In genomic region chr15:88865498-88866099, GRCh38 we compare ENCODE assay signal across 15 cellular contexts. TPM values are rescaled to one million over a fixed set of nuclear protein-coding genes. Genes with fewer than 3 reads are reported as not detected.
A peak's percentile ranks its signal among the peaks of the same experiment; 100 is the strongest.
DNase-seq lines count a peak whose midpoint lies in the region; ATAC-seq and TF ChIP-seq lines count a peak whose summit lies in the region.
"Had no signal": no experiment of that assay in that cellular context is flagged by ENCODE, and none has a peak within 500 bp of the region (broad histone marks: within the 10 kb centered on the region; RNA-seq: fewer than 3 reads in every experiment).

No MANE protein-coding gene starts in this region.

- H3K9me3 ChIP-seq in thyroid gland (no peaks in the 10 kb centered on the region), heart left ventricle (no peaks in the 10 kb centered on the region)
- H3K9me3 ChIP-seq: BLaER1 treated with 17β-estradiol and CSF1 and Interleukin-3, amounts not matched to agents 10 nM and 100 nM had no signal

- H3K36me3 ChIP-seq in thyroid gland (no peaks in the 10 kb centered on the region), heart left ventricle (no peaks in the 10 kb centered on the region)
- H3K36me3 ChIP-seq: BLaER1 treated with 17β-estradiol and CSF1 and Interleukin-3, amounts not matched to agents 10 nM and 100 nM had no signal

- TF ChIP-seq CTCF in cardiac fibroblast (IDR thresholded peaks at IDR 0.05; ENCODE audit: low read depth, low read length), result no peak
- no peak for TF ChIP-seq CTCF in foreskin keratinocyte (conservative IDR thresholded peaks at IDR 0.05)
- TF ChIP-seq CTCF in thyroid gland (IDR thresholded peaks at IDR 0.05), result no peak
- no peak for TF ChIP-seq CTCF in heart left ventricle (IDR thresholded peaks at IDR 0.05)

- no peak for TF ChIP-seq POLR2A in thyroid gland (IDR thresholded peaks at IDR 0.05)
- no peak for TF ChIP-seq POLR2A in heart left ventricle (IDR thresholded peaks at IDR 0.05)

- no peak overlapping the region for H3K27ac ChIP-seq in foreskin keratinocyte
- H3K27ac ChIP-seq in thyroid gland, result no peak overlapping the region
- H3K27ac ChIP-seq in heart left ventricle, result no peak overlapping the region
- H3K27ac ChIP-seq: 22Rv1; BLaER1 treated with 17β-estradiol and CSF1 and Interleukin-3, amounts not matched to agents 10 nM and 100 nM; PC-9 had no signal

- H3K36me3 Mint-ChIP-seq in activated naive CD4-positive, alpha-beta T cell treated with anti-CD3 and anti-CD28 coated beads, Interleukin-2, amount 50 U/mL, for 72 hours, result no peaks in the 10 kb centered on the region

- H3K4me3 ChIP-seq in cardiac fibroblast (replicated peaks in 1 of 2; ENCODE audit: low read depth in 2 of 2, low read length in 2 of 2) (no peak overlapping the region), thyroid gland (replicated peaks in 1 of 3) (no peak overlapping the region), heart left ventricle (no peak overlapping the region)
- H3K4me3 ChIP-seq: BLaER1 treated with 17β-estradiol and CSF1 and Interleukin-3, amounts not matched to agents 10 nM and 100 nM; PC-9 had no signal

- no peak for ATAC-seq in activated naive CD4-positive, alpha-beta T cell treated with anti-CD3 and anti-CD28 coated beads, Interleukin-2, amount 50 U/mL, for 72 hours
- ATAC-seq in foreskin keratinocyte (peak; percentile 50), heart left ventricle (no peak)
- ATAC-seq: Right ventricle myocardium inferior had no signal

- intact Hi-C loops in thyroid gland (cut with DNase I) (no loop called here), heart left ventricle (cut with DNase I) (no loop called here)

- H3K4me1 ChIP-seq in foreskin keratinocyte (no peaks in the 10 kb centered on the region), thyroid gland (no peaks in the 10 kb centered on the region), heart left ventricle (no peaks in the 10 kb centered on the region)

- no peaks in the 10 kb centered on the region for H3K27me3 ChIP-seq in foreskin keratinocyte
- no peaks in the 10 kb centered on the region for H3K27me3 ChIP-seq in thyroid gland
- H3K27me3 ChIP-seq in heart left ventricle, result no peaks in the 10 kb centered on the region
- H3K27me3 ChIP-seq: BLaER1 treated with 17β-estradiol and CSF1 and Interleukin-3, amounts not matched to agents 10 nM and 100 nM had no signal

- DNase-seq in activated naive CD4-positive, alpha-beta T cell treated with anti-CD3 and anti-CD28 coated beads, Interleukin-2, amount 50 U/mL, for 72 hours (ENCODE audit: low spot score in 2 of 2), result no peak
- no peak for DNase-seq in activated naive CD4-positive, alpha-beta T cell (lab: John Stamatoyannopoulos, UW)
- DNase-seq in cardiac fibroblast (ENCODE audit: low read depth in 2 of 2) (peak; percentile 19 to 20), foreskin keratinocyte (peak; percentile 11 to 45), thyroid gland (peak; percentile 25 to 44), heart left ventricle (no peak), NCI-H82 treated with DMSO at 0.1 percent for 48 hours (lab: John Stamatoyannopoulos, UW; ENCODE audit: unreplicated experiment) (no peak), midbrain (lab: John Stamatoyannopoulos, UW) (no peak)
- DNase-seq: DMS 273 treated with DMSO at 0.1 percent for 48 hours, NCI-H146, NCI-H69, PC-9 had no signal

- H3K27ac Mint-ChIP-seq in activated naive CD4-positive, alpha-beta T cell treated with anti-CD3 and anti-CD28 coated beads, Interleukin-2, amount 50 U/mL, for 72 hours, result peak overlapping the region; percentile 55 to 60

- 47 to 49% methylated on average over 6 of the region's 6 CpGs for WGBS in thyroid gland, 2 donors
- 73 to 80% (median 79%) methylated on average over 6 of the region's 6 CpGs for WGBS in heart left ventricle, 4 donors

- no peaks in the 10 kb centered on the region for H3K9me3 Mint-ChIP-seq in activated naive CD4-positive, alpha-beta T cell treated with anti-CD3 and anti-CD28 coated beads, Interleukin-2, amount 50 U/mL, for 72 hours

RNA-seq across cellular contexts. Expression of gene HAPLN3, which starts 29.7 kb away (rescaled TPM):
- total RNA-seq in activated naive CD4-positive, alpha-beta T cell treated with anti-CD3 and anti-CD28 coated beads, Interleukin-2, amount 50 U/mL, for 72 hours, result 10 to 100 TPM; 25.6 to 80.8 TPM
- total RNA-seq in foreskin keratinocyte, result 5.4 and 6.0 TPM in 2 replicates
- polyA plus RNA-seq in foreskin keratinocyte, result 6.2 and 6.7 TPM in 2 replicates
- total RNA-seq in thyroid gland, result 10 to 100 TPM in 1 of 4 donors, 1 to 10 TPM in 3; 3.6 to 14.0 (median 5.8) TPM
- total RNA-seq in heart left ventricle, result 10 to 100 TPM in 1 of 9 donors, 1 to 10 TPM in 8; 1.2 to 32.9 (median 3.3) TPM
- 1 to 10 TPM; 1.5 to 6.8 TPM for polyA plus RNA-seq in heart left ventricle

RNA-seq across cellular contexts. Expression of gene MFGE8, which starts 47.6 kb away (rescaled TPM):
- 10 to 100 TPM; 27.6 to 91.9 TPM for total RNA-seq in activated naive CD4-positive, alpha-beta T cell treated with anti-CD3 and anti-CD28 coated beads, Interleukin-2, amount 50 U/mL, for 72 hours
- total RNA-seq in foreskin keratinocyte, result 38.2 and 85.4 TPM in 2 replicates
- 57.2 and 120 TPM in 2 replicates for polyA plus RNA-seq in foreskin keratinocyte
- 100 to 1,000 TPM in 2 of 4 donors, 10 to 100 TPM in 2; 94.8 to 161 (median 101) TPM for total RNA-seq in thyroid gland
- 100 to 1,000 TPM; 352 to 732 (median 556) TPM for total RNA-seq in heart left ventricle
- 100 to 1,000 TPM; 386 to 639 TPM for polyA plus RNA-seq in heart left ventricle

Comparison
In these comparisons a context has a peak if more than half of its experiments do, and no peak if none do; other contexts are left out.
1. DNase-seq: peak in cardiac fibroblast (2 of 2), foreskin keratinocyte (2 of 2) and thyroid gland (2 of 2); none in activated naive CD4-positive, alpha-beta T cell treated with anti-CD3 and anti-CD28 coated beads, Interleukin-2, amount 50 U/mL, for 72 hours (0 of 2), activated naive CD4-positive, alpha-beta T cell (0 of 4), heart left ventricle (0 of 5), NCI-H82 treated with DMSO at 0.1 percent for 48 hours (single experiment) and midbrain (single experiment).